Comparison of ENCODE assay signal across 13 cellular contexts in the genomic region with DNA sequence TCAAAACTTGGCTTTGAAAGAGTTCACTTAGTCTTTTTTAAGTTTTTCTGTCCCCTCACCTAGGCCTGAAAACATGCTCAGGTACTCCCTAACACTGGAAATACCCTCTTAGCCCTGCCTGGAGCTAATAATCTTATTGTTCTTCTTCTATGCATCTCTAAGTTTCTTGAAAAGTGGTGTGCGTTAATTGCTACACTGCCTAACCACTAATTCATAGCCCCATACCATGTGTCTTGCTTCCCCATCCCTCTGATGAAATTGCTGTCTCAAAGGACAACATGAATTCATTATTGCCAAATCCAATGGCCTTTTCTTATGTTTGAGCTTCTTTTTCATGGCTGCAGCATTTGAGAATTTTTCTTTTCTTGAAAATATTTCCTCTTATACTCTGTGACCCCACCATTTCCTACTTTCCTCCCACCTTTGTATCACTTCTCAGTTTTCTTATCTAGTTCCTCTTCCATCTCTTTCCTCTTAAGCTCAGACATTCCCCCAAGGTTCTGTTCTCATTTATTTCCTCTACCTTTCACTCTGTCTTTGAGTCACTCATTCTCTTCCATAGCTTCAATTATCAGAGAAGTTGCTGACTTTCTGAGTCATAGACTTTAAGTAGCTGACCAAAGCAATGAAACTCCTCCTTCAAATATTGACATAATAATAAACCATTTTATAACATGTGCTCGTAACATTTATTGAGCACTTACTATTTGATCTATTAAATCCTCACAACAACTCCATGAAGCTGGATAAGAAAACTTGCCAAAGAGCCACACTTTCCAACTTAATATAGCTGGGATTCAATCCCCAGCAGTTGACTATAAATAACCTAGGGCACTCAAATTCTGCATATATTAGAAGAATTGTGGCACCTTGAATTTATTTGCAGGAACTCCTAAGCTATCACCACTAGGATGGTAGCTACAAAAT. TPM values are rescaled to one million over a fixed set of nuclear protein-coding genes. Genes with fewer than 3 reads are reported as not detected.
DNase-seq lines count a peak whose midpoint lies in the region; ATAC-seq and TF ChIP-seq lines count a peak whose summit lies in the region.
"Had no signal": no experiment of that assay in that cellular context is flagged by ENCODE, and none has a peak within 500 bp of the region (broad histone marks: within the 10 kb centered on the region; RNA-seq: fewer than 3 reads in every experiment).

No MANE protein-coding gene starts in this region.

- CTCF ChIA-PET in activated CD4-positive, alpha-beta T cell treated with anti-CD3 and anti-CD28 coated beads for 36 hours (lab: Charles Lee), result interaction anchor here (1.1 to 1.2 kb wide), 3 partner anchors 10 to 35 kb away, joined by 3 to 4 read pairs (median 3); no protein-coding TSS in a partner anchor

- DNase-seq in EH (ENCODE audit: low read depth) (peak; percentile 42), NCI-H2107 treated with DMSO at 0.1 percent for 48 hours (lab: John Stamatoyannopoulos, UW; ENCODE audit: unreplicated experiment) (no peak), endodermal cell (no peak), suprapubic skin (ENCODE audit: low spot score in 2 of 2) (no peak)
- DNase-seq in activated CD4-positive, alpha-beta T cell treated with anti-CD3 and anti-CD28 coated beads for 36 hours, result no peak
- DNase-seq: activated T-cell treated with anti-CD3 and anti-CD28 coated beads, Interleukin-2, amount 50 U/mL, for 24 hours; NCI-H82 had no signal

- intact Hi-C loops in activated CD4-positive, alpha-beta T cell treated with anti-CD3 and anti-CD28 coated beads for 36 hours (cut with DNase I, micrococcal nuclease), result loop anchor here in 1 of 2 experiments (2.0 kb wide), 1 partner anchor 21 kb away; no protein-coding TSS in a partner anchor

- H3K36me3 ChIP-seq in endodermal cell (ENCODE audit: control insufficient read depth, insufficient read depth, low read length), result no peaks in the 10 kb centered on the region
- no peaks in the 10 kb centered on the region for H3K36me3 ChIP-seq in suprapubic skin
- H3K36me3 ChIP-seq: BLaER1 had no signal

- H3K27me3 Mint-ChIP-seq in activated naive CD8-positive, alpha-beta T cell, result no peaks in the 10 kb centered on the region
- no peaks in the 10 kb centered on the region for H3K27me3 Mint-ChIP-seq in endodermal cell (ENCODE audit: insufficient read depth)
- H3K27me3 Mint-ChIP-seq in activated CD4-positive, alpha-beta T cell treated with anti-CD3 and anti-CD28 coated beads for 36 hours, result no peaks in the 10 kb centered on the region
- H3K27me3 Mint-ChIP-seq: activated T-cell treated with anti-CD3 and anti-CD28 coated beads, Interleukin-2, amount 50 U/mL, for 24 hours had no signal

- no peak for TF ChIP-seq POLR2A in suprapubic skin (IDR thresholded peaks at IDR 0.05)

- 94 to 98% methylated on average over 2 of the region's 2 CpGs for WGBS in endodermal cell (ENCODE audit: insufficient coverage in 1 of 2, insufficient read length in 1 of 2), 2 experiments
- WGBS in suprapubic skin, result 90% methylated on average over 2 of the region's 2 CpGs

- no peaks in the 10 kb centered on the region for H3K4me1 ChIP-seq in endodermal cell (ENCODE audit: control insufficient read depth, insufficient read depth, low read length)
- H3K4me1 ChIP-seq in suprapubic skin, result no peaks in the 10 kb centered on the region
- H3K4me1 ChIP-seq: BLaER1 had no signal

- no peaks in the 10 kb centered on the region for H3K36me3 Mint-ChIP-seq in activated naive CD8-positive, alpha-beta T cell
- H3K36me3 Mint-ChIP-seq in endodermal cell (ENCODE audit: low read depth), result no peaks in the 10 kb centered on the region
- no peaks in the 10 kb centered on the region for H3K36me3 Mint-ChIP-seq in activated CD4-positive, alpha-beta T cell treated with anti-CD3 and anti-CD28 coated beads for 36 hours (ENCODE audit: low read depth)

- ATAC-seq in GM21528 (IDR thresholded peaks at IDR 0.05; ENCODE audit: low FRiP score, unreplicated experiment) (peak; percentile 74), HG03571 (IDR thresholded peaks at IDR 0.05; ENCODE audit: unreplicated experiment) (peak; percentile 73)
- no peak for ATAC-seq in activated CD4-positive, alpha-beta T cell treated with anti-CD3 and anti-CD28 coated beads for 36 hours

- H3K9me3 ChIP-seq in endodermal cell (ENCODE audit: control insufficient read depth, low read length), result no peaks in the 10 kb centered on the region
- H3K9me3 ChIP-seq in suprapubic skin, result peaks cover 3% of the 10 kb centered on the region

- no peak overlapping the region for H3K9ac ChIP-seq in endodermal cell (ENCODE audit: extremely low read depth, low read length, poor library complexity, severe bottlenecking)
- H3K9ac ChIP-seq: BLaER1 had no signal

- H3K27ac ChIP-seq in endodermal cell (ENCODE audit: low read depth, low read length) (no peak overlapping the region), suprapubic skin (no peak overlapping the region)
- H3K27ac ChIP-seq: BLaER1 had no signal

- TF ChIP-seq CTCF in endodermal cell (conservative IDR thresholded peaks at IDR 0.05), result no peak
- TF ChIP-seq CTCF in suprapubic skin (IDR thresholded peaks at IDR 0.05), result no peak

- H3K27me3 ChIP-seq in endodermal cell (ENCODE audit: control insufficient read depth, insufficient read depth, low read length, poor library complexity, severe bottlenecking), result no peaks in the 10 kb centered on the region
- H3K27me3 ChIP-seq in suprapubic skin, result no peaks in the 10 kb centered on the region
- H3K27me3 ChIP-seq: BLaER1 had no signal

- no peak for TF ChIP-seq EP300 in suprapubic skin (IDR thresholded peaks at IDR 0.05)

- no peak overlapping the region for H3K4me3 Mint-ChIP-seq in activated naive CD8-positive, alpha-beta T cell
- no peak overlapping the region for H3K4me3 Mint-ChIP-seq in endodermal cell
- H3K4me3 Mint-ChIP-seq in activated CD4-positive, alpha-beta T cell treated with anti-CD3 and anti-CD28 coated beads for 36 hours, result no peak overlapping the region
- H3K4me3 Mint-ChIP-seq: activated T-cell treated with anti-CD3 and anti-CD28 coated beads, Interleukin-2, amount 50 U/mL, for 24 hours had no signal

- H3K27ac Mint-ChIP-seq in activated naive CD8-positive, alpha-beta T cell, result peak overlapping the region; percentile 12
- no peak overlapping the region for H3K27ac Mint-ChIP-seq in endodermal cell
- no peak overlapping the region for H3K27ac Mint-ChIP-seq in activated CD4-positive, alpha-beta T cell treated with anti-CD3 and anti-CD28 coated beads for 36 hours
- H3K27ac Mint-ChIP-seq: activated T-cell treated with anti-CD3 and anti-CD28 coated beads, Interleukin-2, amount 50 U/mL, for 24 hours had no signal

- POLR2A ChIA-PET in activated CD4-positive, alpha-beta T cell treated with anti-CD3 and anti-CD28 coated beads for 36 hours (lab: Charles Lee), result interaction anchor here (0.6 kb wide), 1 partner anchor 35 kb away, joined by 3 read pairs; no protein-coding TSS in a partner anchor

- peaks cover 17% of the 10 kb centered on the region for H3K4me1 Mint-ChIP-seq in activated naive CD8-positive, alpha-beta T cell (ENCODE audit: low read depth)
- H3K4me1 Mint-ChIP-seq in endodermal cell, result no peaks in the 10 kb centered on the region
- H3K4me1 Mint-ChIP-seq in activated CD4-positive, alpha-beta T cell treated with anti-CD3 and anti-CD28 coated beads for 36 hours, result peaks cover 14% of the 10 kb centered on the region

- H3K4me3 ChIP-seq in endodermal cell (ENCODE audit: low read length), result no peak overlapping the region
- H3K4me3 ChIP-seq in suprapubic skin, result no peak overlapping the region
- H3K4me3 ChIP-seq: BLaER1, lung had no signal

- peaks cover 4% of the 10 kb centered on the region for H3K9me3 Mint-ChIP-seq in activated naive CD8-positive, alpha-beta T cell (ENCODE audit: low read depth)
- H3K9me3 Mint-ChIP-seq in endodermal cell, result peaks cover 10% of the 10 kb centered on the region
- H3K9me3 Mint-ChIP-seq in activated CD4-positive, alpha-beta T cell treated with anti-CD3 and anti-CD28 coated beads for 36 hours (ENCODE audit: low read depth), result peaks cover 2% of the 10 kb centered on the region

RNA-seq across cellular contexts. Expression of a gene that starts 35.5 kb away (rescaled TPM):
- 1 to 10 TPM in 1 of 2 donors, under 1 TPM in 1; 0.62 to 1.5 TPM for total RNA-seq in endodermal cell
- not detected for polyA plus RNA-seq in endodermal cell (2013, experiment 1 of 2)
- polyA plus RNA-seq in endodermal cell (2013, experiment 2 of 2), result not detected
- total RNA-seq in suprapubic skin, result not detected
- total RNA-seq in activated CD4-positive, alpha-beta T cell treated with anti-CD3 and anti-CD28 coated beads for 36 hours, result not detected
- total RNA-seq: H4, lung had no signal
- polyA plus RNA-seq: lung had no signal
